9 cellular contexts compared by ENCODE assay signal in genomic region chrX:154317391-154318000, GRCh38. TPM values are rescaled to one million over a fixed set of nuclear protein-coding genes. Genes with fewer than 3 reads are reported as not detected.
DNase-seq lines count a peak whose midpoint lies in the region; ATAC-seq and TF ChIP-seq lines count a peak whose summit lies in the region.
"Had no signal": no experiment of that assay in that cellular context is flagged by ENCODE, and none has a peak within 500 bp of the region (broad histone marks: within the 10 kb centered on the region; RNA-seq: fewer than 3 reads in every experiment).

No MANE protein-coding gene starts in this region.

- BruUV-seq in Calu3 (replicated peaks; lab: Mats Ljungman, UMichigan), result no TSS peak

- H3K4me1 ChIP-seq in KMS-11 (ENCODE audit: low read depth, poor library complexity, severe bottlenecking) (peaks cover 10% of the 10 kb centered on the region), vagina (no peaks in the 10 kb centered on the region)

- no peak for TF ChIP-seq POLR2A in vagina (IDR thresholded peaks at IDR 0.05)

- H3K27ac ChIP-seq in KMS-11 (no peak overlapping the region), vagina (no peak overlapping the region)

- H3K4me3 Mint-ChIP-seq in Calu3 (ENCODE audit: low read depth, unreplicated experiment), result no peak overlapping the region
- peak overlapping the region in 4 of 8 donors; percentile 15 to 72 (median 54) for H3K4me3 Mint-ChIP-seq in naive B cell

- no peaks in the 10 kb centered on the region for H3K9me3 ChIP-seq in vagina

- DNase-seq in Calu3 (peak; percentile 18), cardiac fibroblast (ENCODE audit: low read depth in 2 of 2) (peak; percentile 33 to 50), naive B cell (no peak), DMS153 (lab: John Stamatoyannopoulos, UW) (no peak), vagina (ENCODE audit: extremely low spot score in 2 of 2) (no peak)

- H3K36me3 ChIP-seq in KMS-11 (ENCODE audit: insufficient read depth) (no peaks in the 10 kb centered on the region), vagina (no peaks in the 10 kb centered on the region)

- H4K20me1 ChIP-seq in KMS-11 (ENCODE audit: insufficient read depth), result no peaks in the 10 kb centered on the region

- H3K27ac Mint-ChIP-seq in Calu3 (ENCODE audit: unreplicated experiment) (no peak overlapping the region), naive B cell (peak overlapping the region in 4 of 6 donors; percentile 33 to 91 (median 62))

- H3K79me2 ChIP-seq in KMS-11 (ENCODE audit: insufficient read depth, low read depth), result no peaks in the 10 kb centered on the region

- no peak overlapping the region for H3K9ac ChIP-seq in KMS-11

- H3K4me1 Mint-ChIP-seq in Calu3 (ENCODE audit: low read depth, unreplicated experiment) (no peaks in the 10 kb centered on the region), naive B cell (peaks cover 25 to 26% (median 26%) of the 10 kb centered on the region in 3 donors)

- H3K27me3 Mint-ChIP-seq in Calu3 (ENCODE audit: unreplicated experiment), result peaks cover 41% of the 10 kb centered on the region
- no peaks in the 10 kb centered on the region for H3K27me3 Mint-ChIP-seq in naive B cell

- H3K4me2 ChIP-seq in KMS-11, result no peak overlapping the region

- H3K27me3 ChIP-seq in KMS-11 (ENCODE audit: insufficient read depth, low read depth) (no peaks in the 10 kb centered on the region), vagina (no peaks in the 10 kb centered on the region)

- H3K4me3 ChIP-seq in KMS-11 (IDR thresholded peaks at IDR 0.05; ENCODE audit: insufficient read depth, low read depth, low read length), result no peak overlapping the region
- no peak overlapping the region for H3K4me3 ChIP-seq in cardiac fibroblast (replicated peaks in 1 of 2; ENCODE audit: low read depth in 2 of 2, low read length in 2 of 2)
- H3K4me3 ChIP-seq in vagina, result no peak overlapping the region

- H3K36me3 Mint-ChIP-seq in Calu3 (ENCODE audit: insufficient read depth, unreplicated experiment), result no peaks in the 10 kb centered on the region
- no peaks in the 10 kb centered on the region for H3K36me3 Mint-ChIP-seq in naive B cell

- no peak overlapping the region for H2AFZ ChIP-seq in KMS-11 (ENCODE audit: low read depth)

- CTCF ChIA-PET in Calu3 (lab: Charles Lee), result interaction anchor here (1.0 kb wide), 1 partner anchor 9 kb away, joined by 3 read pairs; no protein-coding TSS in a partner anchor

- TF ChIP-seq CTCF in Calu3 (IDR thresholded peaks at IDR 0.05; ENCODE audit: unreplicated experiment), result no peak
- TF ChIP-seq CTCF in KMS-11 (conservative IDR thresholded peaks at IDR 0.05; ENCODE audit: low read depth, low read length), result peak; percentile 38; the same call in 1 of the 2 replicates
- TF ChIP-seq CTCF in cardiac fibroblast (IDR thresholded peaks at IDR 0.05; ENCODE audit: low read depth, low read length), result peak; percentile 47
- peak in 1 of 3 experiments; percentile 39 for TF ChIP-seq CTCF in vagina (IDR thresholded peaks at IDR 0.05)

- ATAC-seq in naive B cell (ENCODE audit: low read depth in 2 of 2), result peak; percentile 37 to 38
- ATAC-seq in GM21576 (IDR thresholded peaks at IDR 0.05; ENCODE audit: unreplicated experiment), result no peak
- no peak for ATAC-seq in HG03108 (IDR thresholded peaks at IDR 0.05; ENCODE audit: unreplicated experiment)

- intact Hi-C loops in Calu3 (cut with micrococcal nuclease; ENCODE audit: unreplicated experiment) (no loop called here), vagina (cut with DNase I) (no loop called here)

- no peaks in the 10 kb centered on the region for H3K9me3 Mint-ChIP-seq in Calu3 (ENCODE audit: low read depth, unreplicated experiment)
- H3K9me3 Mint-ChIP-seq in naive B cell, result peaks cover 0 to 2% (median 0%) of the 10 kb centered on the region in 7 donors

RNA-seq across cellular contexts. Expression of gene TKTL1, which starts 21.9 kb away (rescaled TPM):
- total RNA-seq in Calu3 (2022) (not detected in 2 replicates), vagina (not detected)
- under 1 TPM in 5 of 6 donors, not detected in 1; 0.27 to 0.57 (median 0.38) TPM for polyA plus RNA-seq in naive B cell (ENCODE audit: low read depth in 6 of 6)

RNA-seq across cellular contexts. Expression of gene TEX28, which starts 22.6 kb away (rescaled TPM):
- total RNA-seq in Calu3 (2022) (not detected in 2 replicates), vagina (not detected)
- polyA plus RNA-seq in naive B cell (ENCODE audit: low read depth in 6 of 6), result not detected
- total RNA-seq: skeletal muscle tissue had no signal

RNA-seq across cellular contexts. Expression of gene FLNA, which starts 56.9 kb away (rescaled TPM):
- total RNA-seq in Calu3 (2022) (973 and 1,240 TPM in 2 replicates), vagina (1,247 TPM)
- 100 to 1,000 TPM in 2 of 6 donors, 10 to 100 TPM in 4; 39.6 to 269 (median 78.3) TPM for polyA plus RNA-seq in naive B cell (ENCODE audit: low read depth in 6 of 6)

Comparison
In these comparisons a context has a peak if more than half of its experiments do, and no peak if none do; other contexts are left out.
1. DNase-seq: peak in Calu3 (single experiment) and cardiac fibroblast (2 of 2); none in naive B cell (single experiment), DMS153 (single experiment) and vagina (0 of 2).
2. ATAC-seq: peak in naive B cell (2 of 2); none in GM21576 (single experiment) and HG03108 (single experiment).